Comparison of ENCODE assay signal across 14 cellular contexts in the genomic region with DNA sequence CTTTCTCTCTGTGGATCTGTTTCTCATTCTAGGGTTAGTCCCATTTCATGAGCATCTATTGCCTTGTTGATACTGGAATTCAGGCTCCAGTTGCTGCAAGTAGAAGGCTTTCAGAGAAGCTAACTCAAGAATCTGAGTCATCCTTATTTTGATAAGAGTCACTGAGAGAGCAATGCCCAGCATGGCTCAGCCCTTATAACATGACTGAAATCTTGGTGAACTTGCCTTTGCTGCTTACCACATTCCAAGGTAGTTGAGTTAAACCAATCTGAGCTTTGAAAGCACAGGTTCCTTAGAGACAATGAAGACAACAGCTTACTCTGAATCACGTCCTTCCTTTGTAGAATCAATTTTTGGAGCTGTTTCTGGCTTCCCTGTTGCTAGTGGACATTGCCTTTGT.
"Had no signal": no experiment of that assay in that cellular context is flagged by ENCODE, and none has a peak within 500 bp of the region (broad histone marks: within the 10 kb centered on the region; RNA-seq: fewer than 3 reads in every experiment).

No MANE protein-coding gene starts in this region.

- H3K36me3 ChIP-seq: gastroesophageal sphincter, heart right ventricle, right lobe of liver had no signal

- H3K27ac ChIP-seq: gastroesophageal sphincter, heart right ventricle, psoas muscle, right lobe of liver, testis had no signal

- H3K9me3 ChIP-seq: gastroesophageal sphincter, heart right ventricle, psoas muscle, right lobe of liver, testis had no signal

- H3K27me3 ChIP-seq: right lobe of liver, testis had no signal

- ATAC-seq: activated CD4-positive, CD25-positive, alpha-beta regulatory T cell treated with anti-CD3 and anti-CD28 coated beads, Interleukin-2, amount 50 U/mL, for 24 hours; activated naive CD8-positive, alpha-beta T cell treated with anti-CD3 and anti-CD28 coated beads, Interleukin-2, amount 50 U/mL, for 24 hours; gastroesophageal sphincter; heart right ventricle; left lobe of liver; psoas muscle; right lobe of liver; stimulated activated naive CD8-positive, alpha-beta T cell treated with anti-CD3 and anti-CD28 coated beads, Interleukin-15, amount 100 ng/mL, for 72 hours had no signal

- H3K4me1 ChIP-seq: gastroesophageal sphincter, heart right ventricle, psoas muscle, right lobe of liver, testis had no signal

- DNase-seq: activated naive CD4-positive, alpha-beta T cell treated with anti-CD3 and anti-CD28 coated beads for 36 hours; activated naive CD8-positive, alpha-beta T cell treated with anti-CD3 and anti-CD28 coated beads, Interleukin-2, amount 50 U/mL, for 24 hours; central memory CD4-positive, alpha-beta T cell; cortex of kidney; effector CD8-positive, alpha-beta T cell; heart right ventricle; psoas muscle; right lobe of liver; stimulated activated naive CD8-positive, alpha-beta T cell treated with anti-CD3 and anti-CD28 coated beads, Interleukin-15, amount 100 ng/mL, for 72 hours; SW 1271; testis had no signal

- H3K4me3 ChIP-seq: gastroesophageal sphincter, heart right ventricle, psoas muscle, right lobe of liver, testis had no signal
